Comparison of ENCODE assay signal across 1 cellular context in the genomic region with DNA sequence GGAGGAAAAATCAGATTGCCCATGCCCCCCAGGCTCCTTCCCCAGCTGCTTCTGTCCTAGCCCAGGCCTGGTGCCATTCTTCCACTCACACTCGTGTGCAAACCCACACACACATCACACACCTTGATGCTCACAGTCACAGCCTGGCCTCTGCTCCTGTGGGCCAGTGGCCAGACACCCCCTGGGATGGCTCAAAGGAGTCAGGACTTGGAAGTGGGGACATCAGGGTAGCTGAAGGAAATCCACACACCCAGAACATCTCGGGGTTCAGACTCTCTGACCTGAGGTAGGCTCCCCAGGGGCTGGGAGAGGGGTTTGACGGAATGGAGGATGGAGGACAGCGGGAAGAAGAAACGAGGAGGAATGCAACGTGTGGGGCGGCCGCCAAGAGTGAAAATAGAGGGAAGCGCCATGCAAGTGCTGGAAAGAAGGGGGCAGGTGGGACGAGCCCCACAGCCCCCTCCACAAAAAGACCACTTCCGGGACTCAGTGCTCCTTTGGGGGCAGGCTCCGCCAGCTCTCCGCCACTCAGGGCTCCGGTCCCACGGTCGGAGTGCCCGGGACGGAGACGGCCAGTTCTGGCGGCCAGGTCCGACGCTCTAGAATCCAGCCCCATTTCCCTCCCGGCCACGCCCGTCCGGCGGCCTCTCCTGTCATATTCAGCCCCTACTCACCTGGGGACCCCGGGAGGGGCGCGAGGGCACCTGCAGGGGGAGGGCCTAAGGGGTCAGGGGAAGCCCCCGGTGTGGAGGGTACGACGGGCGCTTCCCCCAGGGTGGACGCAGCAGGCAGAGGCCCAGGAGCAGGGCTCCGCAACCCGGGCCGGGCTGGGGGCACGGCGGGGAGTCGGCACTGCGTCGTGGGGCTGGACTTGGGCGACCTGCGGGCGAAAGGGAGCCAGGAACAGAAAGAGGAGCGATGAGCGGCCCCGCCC.
TF ChIP-seq lines count a peak whose summit lies in the region.

No MANE protein-coding gene starts in this region.

TF ChIP-seq in HepG2, 621 proteins besides CTCF, POLR2A, EP300 and RAD21 (continued from another document):
- TF ChIP-seq, protein P1, sequence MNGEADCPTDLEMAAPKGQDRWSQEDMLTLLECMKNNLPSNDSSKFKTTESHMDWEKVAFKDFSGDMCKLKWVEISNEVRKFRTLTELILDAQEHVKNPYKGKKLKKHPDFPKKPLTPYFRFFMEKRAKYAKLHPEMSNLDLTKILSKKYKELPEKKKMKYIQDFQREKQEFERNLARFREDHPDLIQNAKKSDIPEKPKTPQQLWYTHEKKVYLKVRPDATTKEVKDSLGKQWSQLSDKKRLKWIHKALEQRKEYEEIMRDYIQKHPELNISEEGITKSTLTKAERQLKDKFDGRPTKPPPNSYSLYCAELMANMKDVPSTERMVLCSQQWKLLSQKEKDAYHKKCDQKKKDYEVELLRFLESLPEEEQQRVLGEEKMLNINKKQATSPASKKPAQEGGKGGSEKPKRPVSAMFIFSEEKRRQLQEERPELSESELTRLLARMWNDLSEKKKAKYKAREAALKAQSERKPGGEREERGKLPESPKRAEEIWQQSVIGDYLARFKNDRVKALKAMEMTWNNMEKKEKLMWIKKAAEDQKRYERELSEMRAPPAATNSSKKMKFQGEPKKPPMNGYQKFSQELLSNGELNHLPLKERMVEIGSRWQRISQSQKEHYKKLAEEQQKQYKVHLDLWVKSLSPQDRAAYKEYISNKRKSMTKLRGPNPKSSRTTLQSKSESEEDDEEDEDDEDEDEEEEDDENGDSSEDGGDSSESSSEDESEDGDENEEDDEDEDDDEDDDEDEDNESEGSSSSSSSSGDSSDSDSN (CRISPR knock-in tag; IDR thresholded peaks at IDR 0.05): peak; percentile 65; the same call in 1 of the 2 replicates
- TF ChIP-seq ELF1 (CRISPR knock-in tag; IDR thresholded peaks at IDR 0.05): 0 out of 2 replicates have a peak, but pooled peaks have one; percentile 5
